ENCODE assay signal across 8 cellular contexts in genomic region chr1:212414328-212415106, GRCh38. TPM values are rescaled to one million over a fixed set of nuclear protein-coding genes. Genes with fewer than 3 reads are reported as not detected.
DNase-seq lines count a peak whose midpoint lies in the region; ATAC-seq and TF ChIP-seq lines count a peak whose summit lies in the region.

Gene PACC1 (minus strand): TSS chr1:212414886. CDS start chr1:212414757, 129 bp downstream.

- H3K4me1 ChIP-seq in PC-3 (ENCODE audit: insufficient read depth, low read length) (peaks cover 10% of the 10 kb centered on the region), esophagus (ENCODE audit: control insufficient read depth in 2 of 2, insufficient read depth in 2 of 2, low read length in 1 of 2) (peaks cover 2 to 6% of the 10 kb centered on the region in 2 donors), mucosa of stomach (ENCODE audit: control insufficient read depth, insufficient read depth, low read length) (peaks cover 13% of the 10 kb centered on the region)

- 0 to 1% methylated on average over 62 to 74 of the region's 74 CpGs for WGBS in esophagus, 2 donors

- peak within 1 kb of the TSS; percentile 89 for H2AFZ ChIP-seq in PC-3 (ENCODE audit: low read length)

- intact Hi-C loops in PC-3 (cut with micrococcal nuclease) = loop anchor here (1.0 kb wide), 1 partner anchor 18 kb away; the partner anchor contains the start of gene NENF

- H3K9me3 ChIP-seq in PC-3 (ENCODE audit: low read length) (no peaks in the 10 kb centered on the region), esophagus (ENCODE audit: control insufficient read depth in 2 of 2, insufficient read depth in 1 of 2, low read depth in 1 of 2, low read length in 1 of 2) (no peaks in the 10 kb centered on the region), mucosa of stomach (ENCODE audit: control insufficient read depth, low read length) (no peaks in the 10 kb centered on the region)

- H3F3A ChIP-seq in PC-3 (ENCODE audit: low read length, unreplicated experiment) = no peaks in the 10 kb centered on the region

- POLR2A ChIA-PET in PC-3 (lab: Charles Lee; ENCODE audit: unreplicated experiment) = no interaction called here

- peak within 1 kb of the TSS; percentile 95 for H3K4me2 ChIP-seq in PC-3 (ENCODE audit: low read length)

- peaks cover 17% of the 10 kb centered on the region for H3K36me3 ChIP-seq in PC-3 (ENCODE audit: low read depth, low read length)
- H3K36me3 ChIP-seq in esophagus (ENCODE audit: control insufficient read depth in 2 of 2, insufficient read depth in 2 of 2, low read length in 1 of 2) = peaks cover 4 to 8% of the 10 kb centered on the region in 2 donors
- no peaks in the 10 kb centered on the region for H3K36me3 ChIP-seq in mucosa of stomach (ENCODE audit: control insufficient read depth, insufficient read depth, low read length)

- CTCF ChIA-PET in PC-3 (lab: Charles Lee) = interaction anchor here (0.7 kb wide), 1 partner anchor 8 kb away, joined by 9 read pairs; no protein-coding TSS in a partner anchor

- H3K27ac ChIP-seq in PC-3 (ENCODE audit: low read length) (no peak within 1 kb of the TSS), esophagus (ENCODE audit: low read depth in 2 of 2, low read length in 1 of 2) (peak within 1 kb of the TSS; percentile 51 to 52)

- TF ChIP-seq CTCF in PC-3 (conservative IDR thresholded peaks at IDR 0.05; ENCODE audit: low read depth, low read length) = no peak

- no peaks in the 10 kb centered on the region for H3K9me2 ChIP-seq in PC-3 (replicated peaks; ENCODE audit: low read length)

- H3K79me2 ChIP-seq in PC-3 (ENCODE audit: low read length) = peaks cover 24% of the 10 kb centered on the region

- no peaks in the 10 kb centered on the region for H4K20me1 ChIP-seq in PC-3 (ENCODE audit: low read length)

- peak within 1 kb of the TSS; percentile 79 for H3K4me3 ChIP-seq in PC-3 (ENCODE audit: low read length)
- peak within 1 kb of the TSS; percentile 61 to 69 for H3K4me3 ChIP-seq in esophagus (ENCODE audit: low read depth in 1 of 2, low read length in 2 of 2)
- peak within 1 kb of the TSS; percentile 84 for H3K4me3 ChIP-seq in mucosa of stomach (ENCODE audit: low read length)

- ATAC-seq in GM21526 (IDR thresholded peaks at IDR 0.05; ENCODE audit: low FRiP score, unreplicated experiment) (peak; percentile 97), PC-3 (peak; percentile 92)

- BruUV-seq in PC-3 (replicated peaks; lab: Mats Ljungman, UMichigan) = no TSS peak

- DNase-seq in DMS153 (lab: John Stamatoyannopoulos, UW) (peak; percentile 92), HuH-7.5 (ENCODE audit: low spot score) (peak; percentile 84), PC-3 (peak; percentile 98), activated T-cell treated with anti-CD3 and anti-CD28 coated beads for 48 hours (ENCODE audit: low read depth) (peak; percentile 89)
- peak; percentile 67 to 79 for DNase-seq in stimulated activated CD8-positive, alpha-beta memory T cell treated with anti-CD3 and anti-CD28 coated beads, Interleukin-7, amount 100 ng/mL, for 1 hour (ENCODE audit: low read depth in 2 of 2)

- H3K27me3 ChIP-seq in PC-3 (ENCODE audit: low read length) = no peaks in the 10 kb centered on the region
- H3K27me3 ChIP-seq in esophagus (ENCODE audit: control insufficient read depth in 1 of 2, insufficient read depth in 2 of 2, low read length in 2 of 2) = no peaks in the 10 kb centered on the region
- H3K27me3 ChIP-seq in mucosa of stomach (ENCODE audit: control insufficient read depth, insufficient read depth, low read length) = peaks cover 3% of the 10 kb centered on the region

- H3K9ac ChIP-seq in PC-3 (ENCODE audit: low read length) = peak within 1 kb of the TSS; percentile 59
- H3K9ac ChIP-seq in mucosa of stomach (ENCODE audit: low read length) = peak within 1 kb of the TSS; percentile 71

RNA-seq across cellular contexts. Expression of gene PACC1, which starts in this region (rescaled TPM):
- total RNA-seq in PC-3 (2014; rRNA removed) = 18.7 and 37.5 TPM in 2 replicates
- 1 to 10 TPM; 3.6 to 4.1 TPM for polyA plus RNA-seq in esophagus
